Comparison of ENCODE assay signal across 11 cellular contexts in genomic region chr11:44885919-44886318, GRCh38.
"Had no signal": no experiment of that assay in that cellular context is flagged by ENCODE, and none has a peak within 500 bp of the region (broad histone marks: within the 10 kb centered on the region; RNA-seq: fewer than 3 reads in every experiment).

No MANE protein-coding gene starts in this region.

- H3K36me3 ChIP-seq: brain microvascular endothelial cell, left lung, suprapubic skin had no signal

- H3K27me3 ChIP-seq: heart left ventricle, suprapubic skin had no signal

- H3K9me3 ChIP-seq: heart left ventricle, left lung, suprapubic skin had no signal

- H3K27ac ChIP-seq: brain microvascular endothelial cell, left lung, suprapubic skin had no signal

- ATAC-seq: activated naive CD4-positive, alpha-beta T cell treated with anti-CD3 and anti-CD28 coated beads, Interleukin-2, amount 50 U/mL, for 72 hours; heart left ventricle had no signal

- H3K4me3 ChIP-seq: heart left ventricle, left lung, suprapubic skin had no signal

- DNase-seq: activated CD4-positive, alpha-beta T cell treated with anti-CD3 and anti-CD28 coated beads, Interleukin-2, amount 50 U/mL, for 1 hour; amniotic stem cell; brain microvascular endothelial cell; heart left ventricle; islet precursor cell; left lung; occipital lobe; stimulated activated CD4-positive, alpha-beta T cell treated with anti-CD3 and anti-CD28 coated beads, Interleukin-12 subunit alpha, Interleukin-12 subunit beta, amount 100 ng/mL, for 4 hours; stimulated activated naive CD4-positive, alpha-beta T cell had no signal
